In the genomic region with DNA sequence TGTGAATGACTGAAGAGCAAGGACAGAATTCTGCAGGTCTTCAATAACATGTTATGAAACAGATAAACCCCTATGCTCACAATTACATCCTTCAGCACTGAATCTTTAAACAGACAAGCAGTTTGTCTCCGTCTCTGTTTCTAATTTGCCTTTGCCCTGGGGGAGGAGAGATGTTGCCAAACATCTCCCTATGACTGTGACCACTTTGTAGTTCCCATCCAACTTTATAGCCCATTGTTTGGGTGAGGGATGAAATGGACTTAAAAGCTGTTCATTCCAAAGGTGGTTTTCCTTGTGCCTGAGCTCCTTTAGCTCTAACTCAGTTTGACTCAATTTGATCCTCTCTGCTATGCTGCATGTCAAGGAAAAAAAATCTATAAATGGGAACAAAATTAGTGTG, we compare ENCODE assay signal across 14 cellular contexts. TPM values are rescaled to one million over a fixed set of nuclear protein-coding genes. Genes with fewer than 3 reads are reported as not detected.
"Had no signal": no experiment of that assay in that cellular context is flagged by ENCODE, and none has a peak within 500 bp of the region (broad histone marks: within the 10 kb centered on the region; RNA-seq: fewer than 3 reads in every experiment).

No MANE protein-coding gene starts in this region.

- ATAC-seq: activated CD4-positive, CD25-positive, alpha-beta regulatory T cell treated with anti-CD3 and anti-CD28 coated beads, Interleukin-2, amount 50 U/mL, for 24 hours; activated naive CD4-positive, alpha-beta T cell treated with anti-CD3 and anti-CD28 coated beads, Interleukin-2, amount 50 U/mL, for 72 hours had no signal

- H3K4me3 Mint-ChIP-seq: nephron progenitor cell; T-helper 2 cell treated with Interferon-gamma antibody and Interleukin-4, amounts not matched to agents 5 μg/mL and 100 μg/mL, for 36 hours had no signal

- H3K27ac ChIP-seq: esophagus muscularis mucosa, stomach, thoracic aorta had no signal

- H3K27ac Mint-ChIP-seq: activated naive CD4-positive, alpha-beta T cell treated with anti-CD3 and anti-CD28 coated beads, Interleukin-2, amount 50 U/mL, for 72 hours; nephron progenitor cell; T-helper 2 cell treated with Interferon-gamma antibody and Interleukin-4, amounts not matched to agents 5 μg/mL and 100 μg/mL, for 36 hours had no signal

- H3K4me3 ChIP-seq: esophagus muscularis mucosa, stomach, thoracic aorta had no signal

- DNase-seq: activated effector memory CD4-positive, alpha-beta T cell treated with Interleukin-2 at 50 U/mL for 16 hours; activated T-cell treated with anti-CD3 and anti-CD28 coated beads, Interleukin-2, amount 50 U/mL, for 1 hour; hypothalamus; nephron progenitor cell; stimulated activated CD4-positive, alpha-beta T cell treated with anti-CD3 and anti-CD28 coated beads, Interleukin-15, amount 100 ng/mL, for 24 hours; stomach had no signal

- H3K27me3 ChIP-seq: esophagus muscularis mucosa, stomach had no signal

- H3K9me3 ChIP-seq: stomach, thoracic aorta had no signal

- FAIRE-seq: bronchial epithelial cell, endometrium had no signal

- H3K36me3 ChIP-seq: esophagus muscularis mucosa, stomach, thoracic aorta had no signal

- H3K4me1 ChIP-seq: esophagus muscularis mucosa had no signal

RNA-seq across cellular contexts. Expression of gene ADTRP, which starts 19.5 kb away (rescaled TPM):
- total RNA-seq: osteocyte, thoracic aorta had no signal
